Comparison of ENCODE assay signal across 20 cellular contexts in the genomic region with DNA sequence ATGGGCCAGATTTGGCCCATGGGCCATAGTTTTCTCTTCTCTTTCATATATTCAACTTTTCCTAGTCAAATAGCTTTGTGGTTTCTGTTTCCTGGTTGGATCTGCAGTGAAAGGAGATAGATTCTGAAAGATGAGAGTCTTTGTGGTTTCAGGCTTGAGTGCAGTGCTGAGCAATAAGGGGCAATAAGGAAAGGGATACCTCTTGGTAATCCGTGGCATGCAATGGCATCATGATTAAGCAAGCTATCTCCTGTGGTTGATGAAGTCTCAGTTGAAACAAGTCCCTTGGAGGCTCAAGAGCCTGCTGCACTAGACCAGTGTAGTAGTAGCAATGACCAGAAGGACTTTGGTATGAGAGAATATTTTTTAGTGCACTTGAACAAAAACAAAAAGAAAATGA.
DNase-seq lines count a peak whose midpoint lies in the region; ATAC-seq and TF ChIP-seq lines count a peak whose summit lies in the region.
"Had no signal": no experiment of that assay in that cellular context is flagged by ENCODE, and none has a peak within 500 bp of the region (broad histone marks: within the 10 kb centered on the region; RNA-seq: fewer than 3 reads in every experiment).

No MANE protein-coding gene starts in this region.

- ATAC-seq in activated CD8-positive, alpha-beta T cell treated with anti-CD3 and anti-CD28 coated beads for 36 hours: no peak
- ATAC-seq: K562 had no signal

- no peaks in the 10 kb centered on the region for H4K20me1 ChIP-seq in BLaER1
- H4K20me1 ChIP-seq in osteoblast (ENCODE audit: insufficient read depth, low read length): no peaks in the 10 kb centered on the region

- DNase-seq in HCEC 1CT (peak; percentile 20), T1000 (lab: John Stamatoyannopoulos, UW) (peak; percentile 2), iris pigment epithelial cell (ENCODE audit: low read depth) (peak; percentile 0), NCI-H146 treated with DMSO at 0.1 percent for 48 hours (lab: John Stamatoyannopoulos, UW; ENCODE audit: unreplicated experiment) (no peak), osteoblast (ENCODE audit: insufficient read length, low spot score, missing footprints) (no peak)
- DNase-seq in activated CD8-positive, alpha-beta T cell treated with anti-CD3 and anti-CD28 coated beads for 36 hours: no peak
- no peak for DNase-seq in activated CD8-positive, alpha-beta memory T cell treated with anti-CD3 and anti-CD28 coated beads, Interleukin-2, amount 50 U/mL, for 4 hours
- DNase-seq: AML-193; Caco-2; CD4-positive, CD25-positive, alpha-beta regulatory T cell; H9; NCI-H1092; NCI-H1694; NCI-H2107; NCI-H345; NCI-H526; OCI-M1 had no signal

- peaks cover 6% of the 10 kb centered on the region for H3K9me3 Mint-ChIP-seq in activated CD8-positive, alpha-beta T cell treated with anti-CD3 and anti-CD28 coated beads for 36 hours

- H3K4me2 ChIP-seq in BLaER1: peak overlapping the region; percentile 50
- H3K4me2 ChIP-seq in osteoblast (ENCODE audit: insufficient read depth, low read length): no peak overlapping the region

- H3K36me3 Mint-ChIP-seq in activated CD8-positive, alpha-beta T cell treated with anti-CD3 and anti-CD28 coated beads for 36 hours (ENCODE audit: low read depth): no peaks in the 10 kb centered on the region
- H3K36me3 Mint-ChIP-seq: CD4-positive, CD25-positive, alpha-beta regulatory T cell had no signal

- 0 out of 2 replicates have a peak, but pooled peaks cover under 1% of the 10 kb centered on the region for H3K9me3 ChIP-seq in BLaER1
- H3K9me3 ChIP-seq in osteoblast (ENCODE audit: low read depth, low read length): no peaks in the 10 kb centered on the region
- H3K9me3 ChIP-seq: Caco-2 had no signal

- no peaks in the 10 kb centered on the region for H3K79me2 ChIP-seq in osteoblast (ENCODE audit: insufficient read depth, low read length)

- H3K27ac Mint-ChIP-seq in activated CD8-positive, alpha-beta T cell treated with anti-CD3 and anti-CD28 coated beads for 36 hours: no peak overlapping the region
- H3K27ac Mint-ChIP-seq: CD4-positive, CD25-positive, alpha-beta regulatory T cell; H9 had no signal

- H3K4me1 Mint-ChIP-seq in activated CD8-positive, alpha-beta T cell treated with anti-CD3 and anti-CD28 coated beads for 36 hours (ENCODE audit: low read depth): no peaks in the 10 kb centered on the region
- H3K4me1 Mint-ChIP-seq: CD4-positive, CD25-positive, alpha-beta regulatory T cell had no signal

- no peaks in the 10 kb centered on the region for H3K36me3 ChIP-seq in BLaER1
- H3K36me3 ChIP-seq in osteoblast (ENCODE audit: insufficient read depth, low read length): no peaks in the 10 kb centered on the region

- no peak for TF ChIP-seq CTCF in activated CD8-positive, alpha-beta T cell treated with anti-CD3 and anti-CD28 coated beads for 36 hours (IDR thresholded peaks at IDR 0.05)
- no peak for TF ChIP-seq CTCF in osteoblast (IDR thresholded peaks at IDR 0.05; ENCODE audit: extremely low read depth, low read depth, low read length)

- no peak overlapping the region for H3K27ac ChIP-seq in BLaER1
- H3K27ac ChIP-seq in osteoblast (ENCODE audit: low read depth, low read length): no peak overlapping the region
- H3K27ac ChIP-seq: RWPE1 had no signal

- H3K27me3 ChIP-seq in BLaER1 (no peaks in the 10 kb centered on the region), osteoblast (ENCODE audit: insufficient read depth, low read length) (no peaks in the 10 kb centered on the region)

- H3K4me3 Mint-ChIP-seq in activated CD8-positive, alpha-beta T cell treated with anti-CD3 and anti-CD28 coated beads for 36 hours: no peak overlapping the region
- H3K4me3 Mint-ChIP-seq: CD4-positive, CD25-positive, alpha-beta regulatory T cell; H9 had no signal

- no peak overlapping the region for H3K9ac ChIP-seq in BLaER1

- H2AFZ ChIP-seq in osteoblast (ENCODE audit: low read length): no peak overlapping the region

- H3K4me1 ChIP-seq in BLaER1: peaks cover 9% of the 10 kb centered on the region
- H3K4me1 ChIP-seq in osteoblast (ENCODE audit: insufficient read depth, low read length): no peaks in the 10 kb centered on the region
- H3K4me1 ChIP-seq: Caco-2 had no signal

- intact Hi-C loops in activated CD8-positive, alpha-beta T cell treated with anti-CD3 and anti-CD28 coated beads for 36 hours (cut with micrococcal nuclease): no loop called here

- POLR2A ChIA-PET in activated CD8-positive, alpha-beta T cell treated with anti-CD3 and anti-CD28 coated beads for 36 hours (lab: Charles Lee): no interaction called here

- CTCF ChIA-PET in activated CD8-positive, alpha-beta T cell treated with anti-CD3 and anti-CD28 coated beads for 36 hours (lab: Charles Lee): interaction anchor here (1.0 kb wide), 1 partner anchor 9 kb away, joined by 3 read pairs; no protein-coding TSS in a partner anchor

- no peak overlapping the region for H3K4me3 ChIP-seq in BLaER1
- H3K4me3 ChIP-seq in osteoblast (ENCODE audit: insufficient read depth, low read length): no peak overlapping the region
- H3K4me3 ChIP-seq: K562 had no signal

- no peaks in the 10 kb centered on the region for H3K27me3 Mint-ChIP-seq in activated CD8-positive, alpha-beta T cell treated with anti-CD3 and anti-CD28 coated beads for 36 hours
- H3K27me3 Mint-ChIP-seq: CD4-positive, CD25-positive, alpha-beta regulatory T cell had no signal

Comparison
In these comparisons a context has a peak if more than half of its experiments do, and no peak if none do; other contexts are left out.
1. DNase-seq: peak in HCEC 1CT (single experiment), T1000 (single experiment) and iris pigment epithelial cell (single experiment); none in NCI-H146 treated with DMSO at 0.1 percent for 48 hours (single experiment), activated CD8-positive, alpha-beta T cell treated with anti-CD3 and anti-CD28 coated beads for 36 hours (single experiment), activated CD8-positive, alpha-beta memory T cell treated with anti-CD3 and anti-CD28 coated beads, Interleukin-2, amount 50 U/mL, for 4 hours (single experiment) and osteoblast (single experiment).